ENCODE assay signal across 2 cellular contexts in genomic region chr9:27059406-27059805, GRCh38.
TF ChIP-seq lines count a peak whose summit lies in the region.

No MANE protein-coding gene starts in this region.

TF ChIP-seq in SK-N-SH, 30 proteins besides CTCF, POLR2A, EP300 and RAD21 (continued from another document):
- TF ChIP-seq TAF1 (IDR thresholded peaks at IDR 0.05; ENCODE audit: borderline replicate concordance, low read depth, low read length) = no peak
- no peak for TF ChIP-seq ELF1 (IDR thresholded peaks at IDR 0.05)
- TF ChIP-seq FOXJ3 (CRISPR knock-in tag; IDR thresholded peaks at IDR 0.05) = no peak
- TF ChIP-seq IRF3 (IDR thresholded peaks at IDR 0.05; ENCODE audit: low read depth, low read length) = no peak
- TF ChIP-seq PBX3 (IDR thresholded peaks at IDR 0.05) = peak; percentile 28; the same call in 1 of the 2 replicates

TF ChIP-seq in endothelial cell of umbilical vein, 7 proteins besides CTCF, POLR2A, EP300 and RAD21 (continued from another document):
- TF ChIP-seq MYC (IDR thresholded peaks at IDR 0.05; ENCODE audit: low read depth, low read length) (no peak), GATA2 (IDR thresholded peaks at IDR 0.05; ENCODE audit: insufficient read depth, insufficient read length, low read depth, low read length) (no peak), JUN (IDR thresholded peaks at IDR 0.05; ENCODE audit: borderline replicate concordance, insufficient read depth, insufficient read length, low read depth) (peak; percentile 33)
